Comparison of ENCODE assay signal across 1 cellular context in the genomic region with DNA sequence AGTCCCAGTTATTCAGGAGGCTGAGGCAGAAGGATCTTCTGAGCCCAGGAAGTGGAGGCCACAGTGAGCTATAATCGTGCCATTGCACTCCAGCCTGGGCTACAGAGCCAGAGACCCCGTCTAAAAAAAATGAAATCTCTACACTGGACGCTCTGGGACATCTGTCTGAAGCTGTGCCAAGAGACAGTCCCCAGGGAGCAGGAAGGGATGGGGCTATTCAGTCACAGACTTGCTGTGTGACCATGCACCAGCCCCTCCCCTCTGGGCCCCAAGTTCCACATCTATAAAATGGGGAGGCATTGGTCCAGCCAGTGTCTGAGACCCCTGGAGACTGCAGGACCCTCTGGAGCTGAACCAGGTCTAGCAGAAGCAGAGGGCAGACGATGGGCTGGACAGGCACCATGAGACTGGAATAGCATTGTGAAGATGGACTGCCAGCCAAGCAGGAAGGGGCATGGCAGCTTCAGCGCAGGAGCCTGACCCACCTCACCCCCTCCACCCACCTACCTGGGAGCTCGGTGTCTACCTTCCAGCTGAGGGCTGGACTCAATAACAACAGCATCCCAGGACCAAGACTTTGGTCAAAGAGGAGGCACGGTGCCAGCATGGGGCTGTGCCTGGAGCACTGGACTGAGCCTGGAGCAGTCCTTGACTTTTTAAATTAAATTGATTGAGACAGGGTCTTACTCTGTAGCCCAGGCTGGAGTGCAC.
TF ChIP-seq lines count a peak whose summit lies in the region.

No MANE protein-coding gene starts in this region.

TF ChIP-seq in K562, 482 proteins besides CTCF, POLR2A, EP300 and RAD21:
- TF ChIP-seq FOXK2 (conservative IDR thresholded peaks at IDR 0.05 in 1 of 2, IDR thresholded peaks at IDR 0.05 in 1 of 2; ENCODE audit: low read depth in 2 of 2) = no peak
- TF ChIP-seq, protein P1, sequence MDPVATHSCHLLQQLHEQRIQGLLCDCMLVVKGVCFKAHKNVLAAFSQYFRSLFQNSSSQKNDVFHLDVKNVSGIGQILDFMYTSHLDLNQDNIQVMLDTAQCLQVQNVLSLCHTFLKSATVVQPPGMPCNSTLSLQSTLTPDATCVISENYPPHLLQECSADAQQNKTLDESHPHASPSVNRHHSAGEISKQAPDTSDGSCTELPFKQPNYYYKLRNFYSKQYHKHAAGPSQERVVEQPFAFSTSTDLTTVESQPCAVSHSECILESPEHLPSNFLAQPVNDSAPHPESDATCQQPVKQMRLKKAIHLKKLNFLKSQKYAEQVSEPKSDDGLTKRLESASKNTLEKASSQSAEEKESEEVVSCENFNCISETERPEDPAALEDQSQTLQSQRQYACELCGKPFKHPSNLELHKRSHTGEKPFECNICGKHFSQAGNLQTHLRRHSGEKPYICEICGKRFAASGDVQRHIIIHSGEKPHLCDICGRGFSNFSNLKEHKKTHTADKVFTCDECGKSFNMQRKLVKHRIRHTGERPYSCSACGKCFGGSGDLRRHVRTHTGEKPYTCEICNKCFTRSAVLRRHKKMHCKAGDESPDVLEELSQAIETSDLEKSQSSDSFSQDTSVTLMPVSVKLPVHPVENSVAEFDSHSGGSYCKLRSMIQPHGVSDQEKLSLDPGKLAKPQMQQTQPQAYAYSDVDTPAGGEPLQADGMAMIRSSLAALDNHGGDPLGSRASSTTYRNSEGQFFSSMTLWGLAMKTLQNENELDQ (CRISPR knock-in tag; IDR thresholded peaks at IDR 0.05; ENCODE audit: borderline replicate concordance) = 0 out of 2 replicates have a peak, but pooled peaks have one; percentile 19
